18 cellular contexts compared by ENCODE assay signal in genomic region chr10:634256-634655, GRCh38. TPM values are rescaled to one million over a fixed set of nuclear protein-coding genes. Genes with fewer than 3 reads are reported as not detected.
DNase-seq lines count a peak whose midpoint lies in the region; TF ChIP-seq lines count a peak whose summit lies in the region.
"Had no signal": no experiment of that assay in that cellular context is flagged by ENCODE, and none has a peak within 500 bp of the region (broad histone marks: within the 10 kb centered on the region; RNA-seq: fewer than 3 reads in every experiment).

No MANE protein-coding gene starts in this region.

- 56 to 70% (median 62%) methylated on average over 7 of the region's 7 CpGs for WGBS in stomach, 5 donors

- H3K27me3 Mint-ChIP-seq in mesothelial cell of epicardium (ENCODE audit: low read depth): no peaks in the 10 kb centered on the region
- H3K27me3 Mint-ChIP-seq in activated T-helper 2 cell treated with anti-CD3 and anti-CD28 coated beads, Interferon-gamma antibody, Interleukin-2, Interleukin-4, amounts not matched to agents 10 μg/mL and 5 μg/mL and 100 μg/mL, durations not matched to agents 14 hours and 24 hours and 36 hours (ENCODE audit: low read depth): peaks cover 16% of the 10 kb centered on the region

- no peak for TF ChIP-seq CTCF in dorsolateral prefrontal cortex (IDR thresholded peaks at IDR 0.05 in 54 of 56, conservative IDR thresholded peaks at IDR 0.05 in 2 of 56; ENCODE audit: low read depth in 1 of 56, partially characterized antibody in 56 of 56)
- TF ChIP-seq CTCF in mesothelial cell of epicardium (IDR thresholded peaks at IDR 0.05; ENCODE audit: unreplicated experiment): no peak
- TF ChIP-seq CTCF in stomach (IDR thresholded peaks at IDR 0.05): no peak

- peak overlapping the region; percentile 41 for H3K27ac Mint-ChIP-seq in mesothelial cell of epicardium
- H3K27ac Mint-ChIP-seq in activated T-helper 2 cell treated with anti-CD3 and anti-CD28 coated beads, Interferon-gamma antibody, Interleukin-2, Interleukin-4, amounts not matched to agents 10 μg/mL and 5 μg/mL and 100 μg/mL, durations not matched to agents 14 hours and 24 hours and 36 hours: no peak overlapping the region
- H3K27ac Mint-ChIP-seq: activated T-helper 17 cell treated with anti-CD3 and anti-CD28 coated beads, Interleukin-2, amount 50 U/mL, for 72 hours; B cell had no signal

- H3K4me3 ChIP-seq in dorsolateral prefrontal cortex (peak overlapping the region in 14 of 59 donors; percentile 11 to 53 (median 41)), stomach (no peak overlapping the region)
- H3K4me3 ChIP-seq: cardiac muscle cell, SJCRH30 had no signal

- H3K36me3 Mint-ChIP-seq in mesothelial cell of epicardium: peaks cover 7% of the 10 kb centered on the region
- H3K36me3 Mint-ChIP-seq in activated T-helper 2 cell treated with anti-CD3 and anti-CD28 coated beads, Interferon-gamma antibody, Interleukin-2, Interleukin-4, amounts not matched to agents 10 μg/mL and 5 μg/mL and 100 μg/mL, durations not matched to agents 14 hours and 24 hours and 36 hours (ENCODE audit: low read depth): no peaks in the 10 kb centered on the region

- TF ChIP-seq EP300 in stomach (IDR thresholded peaks at IDR 0.05): no peak

- H3K27me3 ChIP-seq in dorsolateral prefrontal cortex (no peaks in the 10 kb centered on the region), stomach (no peaks in the 10 kb centered on the region)
- H3K27me3 ChIP-seq: cardiac muscle cell, SJCRH30 had no signal

- H3K9me3 Mint-ChIP-seq in mesothelial cell of epicardium: no peaks in the 10 kb centered on the region
- H3K9me3 Mint-ChIP-seq in activated T-helper 2 cell treated with anti-CD3 and anti-CD28 coated beads, Interferon-gamma antibody, Interleukin-2, Interleukin-4, amounts not matched to agents 10 μg/mL and 5 μg/mL and 100 μg/mL, durations not matched to agents 14 hours and 24 hours and 36 hours: no peaks in the 10 kb centered on the region
- H3K9me3 Mint-ChIP-seq: activated T-helper 17 cell treated with anti-CD3 and anti-CD28 coated beads, Interleukin-2, amount 50 U/mL, for 72 hours had no signal

- no peak overlapping the region for H3K4me3 Mint-ChIP-seq in mesothelial cell of epicardium
- no peak overlapping the region for H3K4me3 Mint-ChIP-seq in activated T-helper 2 cell treated with anti-CD3 and anti-CD28 coated beads, Interferon-gamma antibody, Interleukin-2, Interleukin-4, amounts not matched to agents 10 μg/mL and 5 μg/mL and 100 μg/mL, durations not matched to agents 14 hours and 24 hours and 36 hours (ENCODE audit: low read depth)
- H3K4me3 Mint-ChIP-seq: activated T-helper 17 cell treated with anti-CD3 and anti-CD28 coated beads, Interleukin-2, amount 50 U/mL, for 72 hours; B cell had no signal

- H3K4me1 ChIP-seq in stomach: peaks cover 0 to 44% (median 23%) of the 10 kb centered on the region in 4 donors
- H3K4me1 ChIP-seq: SJCRH30 had no signal

- H3K4me1 Mint-ChIP-seq in mesothelial cell of epicardium: peaks cover 51% of the 10 kb centered on the region
- no peaks in the 10 kb centered on the region for H3K4me1 Mint-ChIP-seq in activated T-helper 2 cell treated with anti-CD3 and anti-CD28 coated beads, Interferon-gamma antibody, Interleukin-2, Interleukin-4, amounts not matched to agents 10 μg/mL and 5 μg/mL and 100 μg/mL, durations not matched to agents 14 hours and 24 hours and 36 hours (ENCODE audit: low read depth)
- H3K4me1 Mint-ChIP-seq: activated T-helper 17 cell treated with anti-CD3 and anti-CD28 coated beads, Interleukin-2, amount 50 U/mL, for 72 hours; B cell had no signal

- H3K9me3 ChIP-seq in stomach: no peaks in the 10 kb centered on the region
- H3K9me3 ChIP-seq: SJCRH30 had no signal

- peak; percentile 61 for DNase-seq in astrocyte of the hippocampus (ENCODE audit: low read depth, low spot score)
- DNase-seq in dorsolateral prefrontal cortex: no peak
- DNase-seq in mesothelial cell of epicardium (ENCODE audit: low spot score in 2 of 2, unreplicated experiment in 2 of 2): no peak
- no peak for DNase-seq in stomach
- no peak for DNase-seq in activated CD4-positive, CD25-positive, alpha-beta regulatory T cell treated with anti-CD3 and anti-CD28 coated beads, Interleukin-2, amount 50 U/mL, for 72 hours
- DNase-seq in activated T-helper 2 cell treated with anti-CD3 and anti-CD28 coated beads, Interferon-gamma antibody, Interleukin-2, Interleukin-4, amounts not matched to agents 10 μg/mL and 5 μg/mL and 100 μg/mL, durations not matched to agents 14 hours and 24 hours and 36 hours (ENCODE audit: low spot score): no peak
- no peak for DNase-seq in central memory CD4-positive, alpha-beta T cell
- DNase-seq: effector memory CD4-positive, alpha-beta T cell; kidney glomerular epithelial cell; midbrain; NCI-H2029 treated with DMSO at 0.1 percent for 48 hours; OCI-M1; SJCRH30; stimulated activated CD4-positive, alpha-beta T cell treated with anti-CD3 and anti-CD28 coated beads, Interleukin-2, amount 100 ng/mL, for 48 hours had no signal

- H3K36me3 ChIP-seq in stomach: peaks cover 0 to 8% (median 2%) of the 10 kb centered on the region in 4 donors
- H3K36me3 ChIP-seq: cardiac muscle cell, SJCRH30 had no signal

- TF ChIP-seq POLR2A in stomach (IDR thresholded peaks at IDR 0.05): no peak

- H3K27ac ChIP-seq in dorsolateral prefrontal cortex (peak overlapping the region in 56 of 59 donors; percentile 15 to 90 (median 81)), stomach (peak overlapping the region in 4 of 5 donors; percentile 41 to 82 (median 48))
- H3K27ac ChIP-seq: cardiac muscle cell, HL-60, SJCRH30 had no signal

- intact Hi-C loops in dorsolateral prefrontal cortex (cut with DNase I) (loop anchor here in 1 of 2 donors (10.0 kb wide), 1 partner anchor 151 kb away; no protein-coding TSS in a partner anchor), stomach (cut with DNase I; ENCODE audit: low total_unique reads) (no loop called here)
- intact Hi-C loops in activated T-helper 2 cell treated with anti-CD3 and anti-CD28 coated beads, Interferon-gamma antibody, Interleukin-2, Interleukin-4, amounts not matched to agents 10 μg/mL and 5 μg/mL and 100 μg/mL, durations not matched to agents 14 hours and 24 hours and 36 hours (cut with micrococcal nuclease): no loop called here

RNA-seq across cellular contexts. Expression of gene DIP2C, which starts 55.2 kb away (rescaled TPM):
- total RNA-seq in dorsolateral prefrontal cortex: 100 to 1,000 TPM in 1 of 120 experiments, 10 to 100 TPM in 119; 39.6 to 102 (median 58.2) TPM
- total RNA-seq in mesothelial cell of epicardium: 30.3 to 30.8 TPM (median 30.6 TPM) in 3 replicates
- total RNA-seq in stomach: 10 to 100 TPM; 19.3 to 40.1 (median 29.5) TPM
- 1 to 10 TPM; 2.4 to 4.0 (median 2.9) TPM for polyA plus RNA-seq in stomach
- 1.6 and 2.6 TPM in 2 replicates for total RNA-seq in activated T-helper 2 cell treated with anti-CD3 and anti-CD28 coated beads, Interferon-gamma antibody, Interleukin-2, Interleukin-4, amounts not matched to agents 10 μg/mL and 5 μg/mL and 100 μg/mL, durations not matched to agents 14 hours and 24 hours and 36 hours
